Comparison of ENCODE assay signal across 37 cellular contexts in the genomic region with DNA sequence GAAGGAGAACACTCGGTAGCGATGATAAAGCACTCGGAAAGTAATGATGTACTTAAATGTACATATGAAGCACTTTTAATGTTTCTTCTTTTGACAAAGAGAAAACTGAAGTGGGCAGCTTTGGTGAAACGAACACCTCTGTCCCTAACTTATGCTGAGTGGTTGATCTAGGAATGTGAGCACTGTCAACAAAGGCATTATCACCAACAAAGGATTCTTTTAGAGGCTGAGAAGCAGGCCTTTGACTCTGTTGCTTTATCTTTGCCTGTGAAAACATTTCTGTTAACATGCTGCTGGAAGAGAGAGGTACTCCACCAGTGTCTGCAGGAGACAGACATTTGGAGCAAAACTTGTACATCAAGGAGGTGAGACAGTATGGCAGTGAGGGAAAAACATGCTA.
"Had no signal": no experiment of that assay in that cellular context is flagged by ENCODE, and none has a peak within 500 bp of the region (broad histone marks: within the 10 kb centered on the region; RNA-seq: fewer than 3 reads in every experiment).

No MANE protein-coding gene starts in this region.

- H3K27me3 ChIP-seq: brain microvascular endothelial cell, Peyer's patch, SJSA1 had no signal

- H3K9me3 Mint-ChIP-seq: activated B cell treated with CpG ODN at 0.5 μM for 24 hours; activated CD4-positive, alpha-beta memory T cell treated with anti-CD3 and anti-CD28 coated beads, Interleukin-2, amount 10 ng/mL, durations not matched to agents 7 days and 5 days; activated naive CD8-positive, alpha-beta T cell treated with anti-CD3 and anti-CD28 coated beads for 36 hours; T-helper 1 cell treated with Interleukin-12 subunit alpha and Interleukin-12 subunit beta and Interleukin-4 antibody, amounts not matched to agents 30 μg/mL and 1 μg/mL, for 36 hours; T-helper 2 cell treated with Interferon-gamma antibody and Interleukin-4, amounts not matched to agents 5 μg/mL and 100 μg/mL, for 36 hours had no signal

- H3K9me3 ChIP-seq: Peyer's patch, SJSA1, SK-N-SH had no signal

- H3K36me3 ChIP-seq: brain microvascular endothelial cell, Peyer's patch, SJSA1 had no signal

- H3K36me3 Mint-ChIP-seq: activated CD8-positive, alpha-beta memory T cell treated with anti-CD3 and anti-CD28 coated beads, Interleukin-2, amount 10 ng/mL, durations not matched to agents 7 days and 5 days; activated naive CD8-positive, alpha-beta T cell treated with anti-CD3 and anti-CD28 coated beads for 36 hours had no signal

- H3K4me3 Mint-ChIP-seq: activated B cell treated with CpG ODN at 0.5 μM for 24 hours; activated CD4-positive, alpha-beta memory T cell treated with anti-CD3 and anti-CD28 coated beads, Interleukin-2, amount 10 ng/mL, durations not matched to agents 7 days and 5 days; activated CD8-positive, alpha-beta memory T cell treated with anti-CD3 and anti-CD28 coated beads, Interleukin-2, amount 10 ng/mL, durations not matched to agents 7 days and 5 days; activated naive CD8-positive, alpha-beta T cell treated with anti-CD3 and anti-CD28 coated beads for 36 hours; T-helper 1 cell treated with Interleukin-12 subunit alpha and Interleukin-12 subunit beta and Interleukin-4 antibody, amounts not matched to agents 30 μg/mL and 1 μg/mL, for 36 hours; T-helper 2 cell treated with Interferon-gamma antibody and Interleukin-4, amounts not matched to agents 5 μg/mL and 100 μg/mL, for 36 hours had no signal

- H3K27ac Mint-ChIP-seq: activated B cell treated with CpG ODN at 0.5 μM for 24 hours; activated CD4-positive, alpha-beta memory T cell treated with anti-CD3 and anti-CD28 coated beads, Interleukin-2, amount 10 ng/mL, durations not matched to agents 7 days and 5 days; activated CD8-positive, alpha-beta memory T cell treated with anti-CD3 and anti-CD28 coated beads, Interleukin-2, amount 10 ng/mL, durations not matched to agents 7 days and 5 days; activated naive CD8-positive, alpha-beta T cell treated with anti-CD3 and anti-CD28 coated beads for 36 hours; T-helper 1 cell treated with Interleukin-12 subunit alpha and Interleukin-12 subunit beta and Interleukin-4 antibody, amounts not matched to agents 30 μg/mL and 1 μg/mL, for 36 hours; T-helper 2 cell treated with Interferon-gamma antibody and Interleukin-4, amounts not matched to agents 5 μg/mL and 100 μg/mL, for 36 hours had no signal

- H3K4me1 ChIP-seq: Peyer's patch, SJSA1 had no signal

- H3K9ac ChIP-seq: KMS-11, SK-N-SH had no signal

- H3K27me3 Mint-ChIP-seq: activated B cell treated with CpG ODN at 0.5 μM for 24 hours; activated naive CD8-positive, alpha-beta T cell treated with anti-CD3 and anti-CD28 coated beads for 36 hours had no signal

- H3K4me1 Mint-ChIP-seq: activated CD4-positive, alpha-beta memory T cell treated with anti-CD3 and anti-CD28 coated beads, Interleukin-2, amount 10 ng/mL, durations not matched to agents 7 days and 5 days; activated CD8-positive, alpha-beta memory T cell treated with anti-CD3 and anti-CD28 coated beads, Interleukin-2, amount 10 ng/mL, durations not matched to agents 7 days and 5 days; activated naive CD8-positive, alpha-beta T cell treated with anti-CD3 and anti-CD28 coated beads for 36 hours had no signal

- ATAC-seq: activated CD8-positive, alpha-beta memory T cell treated with anti-CD3 and anti-CD28 coated beads, Interleukin-2, amount 10 ng/mL, durations not matched to agents 7 days and 5 days; PC-3 had no signal

- H3K4me3 ChIP-seq: Peyer's patch, SJSA1 had no signal

- H3K27ac ChIP-seq: brain microvascular endothelial cell, KMS-11, Peyer's patch, SJSA1 had no signal

- H3K4me2 ChIP-seq: KMS-11, SK-N-SH had no signal

- DNase-seq: activated B cell treated with CpG ODN at 0.5 μM for 24 hours; activated CD4-positive, alpha-beta memory T cell treated with anti-CD3 and anti-CD28 coated beads, Interleukin-2, amount 10 ng/mL, durations not matched to agents 7 days and 5 days; activated CD4-positive, alpha-beta T cell treated with anti-CD3 and anti-CD28 coated beads for 4 hours; activated CD4-positive, alpha-beta T cell treated with anti-CD3 and anti-CD28 coated beads, Interleukin-2, amount 50 U/mL, for 1 hour; activated CD4-positive, CD25-positive, alpha-beta regulatory T cell treated with anti-CD3 and anti-CD28 coated beads, Interleukin-2, amount 50 U/mL, for 72 hours; activated CD8-positive, alpha-beta memory T cell treated with anti-CD3 and anti-CD28 coated beads for 24 hours; activated CD8-positive, alpha-beta memory T cell treated with anti-CD3 and anti-CD28 coated beads, Interleukin-2, amount 10 ng/mL, durations not matched to agents 7 days and 5 days; activated CD8-positive, alpha-beta memory T cell treated with anti-CD3 and anti-CD28 coated beads, Interleukin-2, amount 50 U/mL, for 48 hours; activated effector memory CD4-positive, alpha-beta T cell treated with anti-CD3 and anti-CD28 coated beads, Interleukin-2, amount 50 U/mL, for 16 hours; activated naive CD4-positive, alpha-beta T cell; activated naive CD4-positive, alpha-beta T cell treated with anti-CD3 and anti-CD28 coated beads, Interleukin-2, amount 50 U/mL, for 16 hours; activated naive CD8-positive, alpha-beta T cell treated with anti-CD3 and anti-CD28 coated beads for 36 hours; activated T-cell treated with anti-CD3 and anti-CD28 coated beads, Interleukin-2, amount 50 U/mL, for 48 hours; amniotic stem cell; aorta; brain microvascular endothelial cell; central memory CD4-positive, alpha-beta T cell; MM.1S; MV-4-11; NCI-H1092; NCI-H1436 treated with DMSO at 0.1 percent for 48 hours; NCI-H1694 treated with DMSO at 0.1 percent for 48 hours; NCI-H2029; NCI-H2171 treated with DMSO at 0.1 percent for 48 hours; NCI-H2227 treated with DMSO at 0.1 percent for 48 hours; NCI-H446; NCI-H510A treated with DMSO at 0.1 percent for 48 hours; NCI-H69; PC-3; Peyer's patch; RPMI8226; SHP77 treated with DMSO at 0.1 percent for 48 hours; SK-N-SH had no signal
